8 cellular contexts compared by ENCODE assay signal in genomic region chr6:29723666-29724588, GRCh38. TPM values are rescaled to one million over a fixed set of nuclear protein-coding genes. Genes with fewer than 3 reads are reported as not detected.
DNase-seq lines count a peak whose midpoint lies in the region; ATAC-seq and TF ChIP-seq lines count a peak whose summit lies in the region.

No MANE protein-coding gene starts in this region.

- H3K4me1 ChIP-seq in breast epithelium, result no peaks in the 10 kb centered on the region

- H3K27me3 ChIP-seq in breast epithelium, result no peaks in the 10 kb centered on the region

- ATAC-seq in HG02571 (IDR thresholded peaks at IDR 0.05; ENCODE audit: unreplicated experiment) (peak; percentile 35), left lobe of liver (peak; percentile 70)

- DNase-seq in EH (ENCODE audit: low read depth) (peak; percentile 29), T-helper 9 cell (peak; percentile 75), breast epithelium (ENCODE audit: low spot score in 2 of 2) (peak in 1 of 2 donors; percentile 42), left lobe of liver (ENCODE audit: low spot score) (peak; percentile 62), NCI-H1417 (lab: John Stamatoyannopoulos, UW) (no peak), NCI-H774 (lab: John Stamatoyannopoulos, UW) (no peak)
- peak; percentile 63 to 82 (median 66) for DNase-seq in stimulated activated CD4-positive, alpha-beta T cell treated with anti-CD3 and anti-CD28 coated beads, TNF-alpha, amount 100 ng/mL, for 24 hours (ENCODE audit: low read depth in 3 of 3)

- peak overlapping the region; percentile 70 to 95 (median 87) for H3K4me3 ChIP-seq in breast epithelium

- no peaks in the 10 kb centered on the region for H3K9me3 ChIP-seq in breast epithelium

- TF ChIP-seq POLR2A in breast epithelium (IDR thresholded peaks at IDR 0.05), result no peak

- intact Hi-C loops in breast epithelium (cut with DNase I; ENCODE audit: low total_unique reads), result no loop called here

- peak overlapping the region; percentile 89 to 96 for H3K27ac ChIP-seq in breast epithelium

- TF ChIP-seq CTCF in breast epithelium (IDR thresholded peaks at IDR 0.05), result no peak

- no peaks in the 10 kb centered on the region for H3K36me3 ChIP-seq in breast epithelium

RNA-seq across cellular contexts. Expression of gene HLA-F, which starts 0.7 kb away (rescaled TPM):
- total RNA-seq in breast epithelium (10 to 100 TPM; 58.6 to 93.7 (median 64.1) TPM), left lobe of liver (30.6 TPM)

RNA-seq across cellular contexts. Expression of gene ZFP57, which starts 43.0 kb away (rescaled TPM):
- total RNA-seq in breast epithelium, result 1 to 10 TPM in 1 of 3 donors, under 1 TPM in 1, not detected in 1; 0.29 to 2.9 TPM
- not detected for total RNA-seq in left lobe of liver

Comparison
In these comparisons a context has a peak if more than half of its experiments do, and no peak if none do; other contexts are left out.
1. DNase-seq: peak in EH (single experiment), T-helper 9 cell (single experiment), left lobe of liver (single experiment) and stimulated activated CD4-positive, alpha-beta T cell treated with anti-CD3 and anti-CD28 coated beads, TNF-alpha, amount 100 ng/mL, for 24 hours (3 of 3); none in NCI-H1417 (0 of 3) and NCI-H774 (single experiment).